8 cellular contexts compared by ENCODE assay signal in the genomic region with DNA sequence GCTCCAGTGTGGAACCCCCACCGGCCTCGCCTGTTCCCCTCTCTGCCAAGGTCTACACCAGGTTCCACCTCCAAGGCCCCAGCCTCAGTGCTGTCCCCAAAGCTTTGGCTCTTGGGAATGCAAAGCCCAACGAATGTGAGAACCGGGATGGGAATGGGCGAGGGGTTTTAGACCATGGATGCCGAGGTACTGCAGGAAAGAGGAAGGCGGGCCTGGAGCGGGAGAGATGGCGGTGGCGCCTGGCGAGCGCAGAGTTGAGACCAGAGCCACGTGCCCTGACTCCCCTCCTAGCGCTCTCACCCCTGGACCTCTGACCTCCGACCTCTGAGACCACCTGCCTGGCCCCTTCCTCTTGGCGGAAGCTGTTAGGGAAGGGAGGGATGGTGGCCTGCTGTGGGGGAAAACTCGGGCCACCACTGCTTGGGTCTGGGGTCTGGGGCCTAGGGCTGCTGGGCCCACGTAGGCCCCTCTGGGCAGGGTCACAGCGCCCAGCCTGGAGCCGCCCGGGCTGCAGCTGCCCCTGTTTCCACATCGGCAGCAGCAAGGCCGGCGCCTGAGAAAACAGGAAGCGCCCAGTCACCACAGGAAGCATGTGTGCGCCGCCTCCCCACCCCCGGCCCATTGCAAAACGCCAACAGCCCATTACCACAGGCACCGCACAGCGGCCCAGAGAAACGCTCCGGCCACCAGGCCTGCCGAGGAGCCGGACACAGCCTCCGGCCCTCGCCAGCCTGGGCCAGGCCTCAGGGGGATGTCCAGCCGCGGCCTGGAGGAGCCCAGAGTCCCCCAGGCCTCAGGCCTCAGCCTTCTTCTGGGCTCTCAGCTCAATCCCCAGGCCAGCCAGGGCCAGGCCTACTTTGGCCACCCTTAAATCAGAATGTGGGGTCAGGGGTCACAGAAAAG. TPM values are rescaled to one million over a fixed set of nuclear protein-coding genes. Genes with fewer than 3 reads are reported as not detected.
DNase-seq lines count a peak whose midpoint lies in the region; ATAC-seq and TF ChIP-seq lines count a peak whose summit lies in the region.

No MANE protein-coding gene starts in this region.

- intact Hi-C loops in right lobe of liver (cut with DNase I): no loop called here

- TF ChIP-seq CTCF in Peyer's patch (IDR thresholded peaks at IDR 0.05): no peak
- no peak for TF ChIP-seq CTCF in right lobe of liver (IDR thresholded peaks at IDR 0.05)

- H3K4me1 ChIP-seq in Peyer's patch (peaks cover 0 to 25% (median 24%) of the 10 kb centered on the region in 4 donors), right lobe of liver (no peaks in the 10 kb centered on the region)

- DNase-seq in Peyer's patch: peak; percentile 47 to 87 (median 81)
- DNase-seq in activated naive CD8-positive, alpha-beta T cell treated with anti-CD3 and anti-CD28 coated beads, Interleukin-2, amount 10 ng/mL, durations not matched to agents 7 days and 5 days: peak; percentile 71
- peak; percentile 73 to 84 (median 74) for DNase-seq in right lobe of liver
- peak; percentile 64 for DNase-seq in stimulated activated naive CD4-positive, alpha-beta T cell treated with Interleukin-2 at 50 U/mL for 16 hours (lab: John Stamatoyannopoulos, UW)
- DNase-seq in globus pallidus (ENCODE audit: low spot score): no peak
- DNase-seq in superior temporal gyrus (ENCODE audit: extremely low spot score): no peak

- H3K36me3 ChIP-seq in Peyer's patch (no peaks in the 10 kb centered on the region), right lobe of liver (no peaks in the 10 kb centered on the region)

- H3K27me3 Mint-ChIP-seq in activated naive CD8-positive, alpha-beta T cell treated with anti-CD3 and anti-CD28 coated beads, Interleukin-2, amount 10 ng/mL, durations not matched to agents 7 days and 5 days: peaks cover 3% of the 10 kb centered on the region

- TF ChIP-seq POLR2A in Peyer's patch (IDR thresholded peaks at IDR 0.05) (no peak), right lobe of liver (IDR thresholded peaks at IDR 0.05) (peak; percentile 33)

- peak overlapping the region; percentile 87 to 95 (median 89) for H3K27ac ChIP-seq in Peyer's patch
- peak overlapping the region; percentile 78 to 95 (median 92) for H3K27ac ChIP-seq in right lobe of liver

- H3K27me3 ChIP-seq in Peyer's patch (no peaks in the 10 kb centered on the region), right lobe of liver (no peaks in the 10 kb centered on the region)

- ATAC-seq in GM21515 (IDR thresholded peaks at IDR 0.05; ENCODE audit: unreplicated experiment): peak; percentile 63
- peak; percentile 68 for ATAC-seq in activated naive CD8-positive, alpha-beta T cell treated with anti-CD3 and anti-CD28 coated beads, Interleukin-2, amount 10 ng/mL, durations not matched to agents 7 days and 5 days (ENCODE audit: low read depth)
- ATAC-seq in right lobe of liver: peak; percentile 60 to 65 (median 62)
- ATAC-seq in GM19324 (IDR thresholded peaks at IDR 0.05; ENCODE audit: low FRiP score, unreplicated experiment): no peak

- peak overlapping the region; percentile 55 for H3K4me3 Mint-ChIP-seq in activated naive CD8-positive, alpha-beta T cell treated with anti-CD3 and anti-CD28 coated beads, Interleukin-2, amount 10 ng/mL, durations not matched to agents 7 days and 5 days

- H3K36me3 Mint-ChIP-seq in activated naive CD8-positive, alpha-beta T cell treated with anti-CD3 and anti-CD28 coated beads, Interleukin-2, amount 10 ng/mL, durations not matched to agents 7 days and 5 days: no peaks in the 10 kb centered on the region

- POLR2A ChIA-PET in activated naive CD8-positive, alpha-beta T cell treated with anti-CD3 and anti-CD28 coated beads, Interleukin-2, amount 10 ng/mL, durations not matched to agents 7 days and 5 days (lab: Charles Lee): interaction anchor here (0.5 to 1.0 kb wide), 2 partner anchors 32 to 335 kb away, joined by 3 to 4 read pairs; a partner anchor contains a TSS

- 66% methylated on average over 5 of the region's 39 CpGs for WGBS in right lobe of liver (ENCODE audit: insufficient coverage, low coverage, low lambda C conversion rate, missing lambda C conversion rate)

- no peaks in the 10 kb centered on the region for H3K9me3 Mint-ChIP-seq in activated naive CD8-positive, alpha-beta T cell treated with anti-CD3 and anti-CD28 coated beads, Interleukin-2, amount 10 ng/mL, durations not matched to agents 7 days and 5 days

- H3K27ac Mint-ChIP-seq in activated naive CD8-positive, alpha-beta T cell treated with anti-CD3 and anti-CD28 coated beads, Interleukin-2, amount 10 ng/mL, durations not matched to agents 7 days and 5 days: peak overlapping the region; percentile 91

- H3K4me1 Mint-ChIP-seq in activated naive CD8-positive, alpha-beta T cell treated with anti-CD3 and anti-CD28 coated beads, Interleukin-2, amount 10 ng/mL, durations not matched to agents 7 days and 5 days: peaks cover 16% of the 10 kb centered on the region

- H3K9me3 ChIP-seq in Peyer's patch: no peaks in the 10 kb centered on the region
- H3K9me3 ChIP-seq in right lobe of liver: no peaks in the 10 kb centered on the region

- peak overlapping the region in 3 of 4 donors; percentile 13 to 32 (median 28) for H3K4me3 ChIP-seq in Peyer's patch
- H3K4me3 ChIP-seq in right lobe of liver: peak overlapping the region in 1 of 3 donors; percentile 12

RNA-seq across cellular contexts. Expression of a gene that starts 13.8 kb away (rescaled TPM):
- total RNA-seq in Peyer's patch (10 to 100 TPM; 19.8 to 56.6 (median 39.6) TPM), right lobe of liver (10 to 100 TPM in 5 of 6 experiments, 1 to 10 TPM in 1; 9.8 to 21.2 (median 13.1) TPM)
- total RNA-seq in activated naive CD8-positive, alpha-beta T cell treated with anti-CD3 and anti-CD28 coated beads, Interleukin-2, amount 10 ng/mL, durations not matched to agents 7 days and 5 days: 10 to 100 TPM; 33.1 to 38.2 TPM

RNA-seq across cellular contexts. Expression of a gene that starts 16.2 kb away (rescaled TPM):
- total RNA-seq in Peyer's patch (10 to 100 TPM in 1 of 4 donors, 1 to 10 TPM in 3; 2.6 to 27.2 (median 7.8) TPM), right lobe of liver (10 to 100 TPM in 3 of 6 experiments, 1 to 10 TPM in 3; 7.5 to 29.1 (median 10.1) TPM)
- 1 to 10 TPM; 2.9 to 3.5 TPM for total RNA-seq in activated naive CD8-positive, alpha-beta T cell treated with anti-CD3 and anti-CD28 coated beads, Interleukin-2, amount 10 ng/mL, durations not matched to agents 7 days and 5 days

RNA-seq across cellular contexts. Expression of a gene that starts 31.7 kb away (rescaled TPM):
- 100 to 1,000 TPM in 1 of 4 donors, 10 to 100 TPM in 3; 47.6 to 121 (median 70.9) TPM for total RNA-seq in Peyer's patch
- total RNA-seq in activated naive CD8-positive, alpha-beta T cell treated with anti-CD3 and anti-CD28 coated beads, Interleukin-2, amount 10 ng/mL, durations not matched to agents 7 days and 5 days: 100 to 1,000 TPM; 113 to 115 TPM
- 10 to 100 TPM; 52.5 to 98.1 (median 63.3) TPM for total RNA-seq in right lobe of liver

RNA-seq across cellular contexts. Expression of a gene that starts 42.1 kb away (rescaled TPM):
- not detected for total RNA-seq in Peyer's patch
- under 1 TPM in 1 of 2 experiments, not detected in 1; 0.11 TPM for total RNA-seq in activated naive CD8-positive, alpha-beta T cell treated with anti-CD3 and anti-CD28 coated beads, Interleukin-2, amount 10 ng/mL, durations not matched to agents 7 days and 5 days
- total RNA-seq in right lobe of liver: under 1 TPM in 5 of 6 experiments, not detected in 1; 0.04 to 0.24 (median 0.13) TPM

RNA-seq across cellular contexts. Expression of a gene that starts 54.4 kb away (rescaled TPM):
- under 1 TPM in 2 of 4 donors, not detected in 2; 0.54 to 0.76 TPM for total RNA-seq in Peyer's patch
- total RNA-seq in activated naive CD8-positive, alpha-beta T cell treated with anti-CD3 and anti-CD28 coated beads, Interleukin-2, amount 10 ng/mL, durations not matched to agents 7 days and 5 days: under 1 TPM; 0.42 to 0.91 TPM
- total RNA-seq in right lobe of liver: under 1 TPM in 3 of 6 experiments, not detected in 3; 0.15 to 0.49 (median 0.25) TPM

Comparison
In these comparisons a context has a peak if more than half of its experiments do, and no peak if none do; other contexts are left out.
1. DNase-seq: peak in Peyer's patch (3 of 3), activated naive CD8-positive, alpha-beta T cell treated with anti-CD3 and anti-CD28 coated beads, Interleukin-2, amount 10 ng/mL, durations not matched to agents 7 days and 5 days (single experiment), right lobe of liver (3 of 3) and stimulated activated naive CD4-positive, alpha-beta T cell treated with Interleukin-2 at 50 U/mL for 16 hours (single experiment); none in globus pallidus (single experiment) and superior temporal gyrus (single experiment).